ENCODE assay signal across 10 cellular contexts in the genomic region with DNA sequence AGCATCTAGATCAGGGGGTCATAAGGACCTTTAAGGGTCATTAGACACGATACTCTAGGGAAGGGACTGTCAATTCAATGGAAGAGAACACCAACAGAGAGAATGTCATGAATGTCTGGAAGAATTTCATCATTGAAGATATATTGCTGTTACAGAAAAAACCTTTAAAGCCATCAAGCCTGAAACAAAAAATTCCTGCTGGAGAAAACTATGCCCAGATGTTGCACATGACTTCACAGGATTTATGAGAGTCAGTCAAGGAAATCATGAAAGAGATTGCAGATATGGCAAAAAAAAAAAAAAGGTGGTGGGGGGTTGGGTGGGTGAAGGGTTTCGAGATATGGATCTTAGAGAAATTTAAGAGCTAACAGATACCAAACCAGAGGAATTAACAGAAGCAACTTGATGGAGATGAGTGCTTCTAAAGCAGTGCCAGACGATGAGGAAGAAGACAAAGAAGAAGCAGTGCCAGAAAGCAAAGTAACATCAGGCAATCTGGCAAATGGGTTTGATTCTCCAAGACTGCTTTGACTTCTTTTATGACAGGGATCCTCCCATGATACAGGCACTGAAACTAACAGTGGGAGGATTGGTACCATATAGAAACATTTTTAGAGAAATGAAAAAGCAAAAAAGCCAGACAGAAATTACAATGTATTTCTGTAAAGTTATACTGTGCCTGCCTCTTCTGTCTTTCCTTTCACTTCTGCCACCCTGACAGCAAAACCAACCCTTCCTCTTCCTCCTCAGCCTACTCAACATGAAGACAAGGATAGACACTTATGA. TPM values are rescaled to one million over a fixed set of nuclear protein-coding genes. Genes with fewer than 3 reads are reported as not detected.
DNase-seq lines count a peak whose midpoint lies in the region; ATAC-seq and TF ChIP-seq lines count a peak whose summit lies in the region.
"Had no signal": no experiment of that assay in that cellular context is flagged by ENCODE, and none has a peak within 500 bp of the region (broad histone marks: within the 10 kb centered on the region; RNA-seq: fewer than 3 reads in every experiment).

No MANE protein-coding gene starts in this region.

- H3K27me3 ChIP-seq in upper lobe of right lung (no peaks in the 10 kb centered on the region), heart left ventricle (no peaks in the 10 kb centered on the region)

- BruUV-seq in Calu3 (replicated peaks; lab: Mats Ljungman, UMichigan): no TSS peak

- TF ChIP-seq CTCF in upper lobe of right lung (IDR thresholded peaks at IDR 0.05): no peak
- TF ChIP-seq CTCF in Calu3 (IDR thresholded peaks at IDR 0.05; ENCODE audit: unreplicated experiment): no peak
- no peak for TF ChIP-seq CTCF in heart left ventricle (IDR thresholded peaks at IDR 0.05)

- peak; percentile 31 to 75 for ATAC-seq in activated naive CD4-positive, alpha-beta T cell treated with anti-CD3 and anti-CD28 coated beads, Interleukin-2, amount 50 U/mL, for 72 hours
- peak; percentile 50 for ATAC-seq in HG03064 (IDR thresholded peaks at IDR 0.05; ENCODE audit: low read depth, unreplicated experiment)
- peak; percentile 63 for ATAC-seq in upper lobe of right lung
- ATAC-seq in heart left ventricle: no peak

- H3K4me1 Mint-ChIP-seq in activated T-helper 2 cell treated with anti-CD3 and anti-CD28 coated beads, Interferon-gamma antibody, Interleukin-2, Interleukin-4, amounts not matched to agents 10 μg/mL and 5 μg/mL and 100 μg/mL, durations not matched to agents 14 hours and 24 hours and 36 hours (ENCODE audit: low read depth): peaks cover 45% of the 10 kb centered on the region
- peaks cover 55% of the 10 kb centered on the region for H3K4me1 Mint-ChIP-seq in Calu3 (ENCODE audit: low read depth, unreplicated experiment)
- peaks cover 20% of the 10 kb centered on the region for H3K4me1 Mint-ChIP-seq in activated CD4-positive, alpha-beta T cell treated with anti-CD3 and anti-CD28 coated beads, Interleukin-2, amount 10 ng/mL, durations not matched to agents 7 days and 5 days

- H3K27ac ChIP-seq in upper lobe of right lung (no peak overlapping the region), heart left ventricle (peak overlapping the region in 1 of 12 donors; percentile 56)
- H3K27ac ChIP-seq: C4-2B had no signal

- H3K4me3 ChIP-seq in upper lobe of right lung (no peak overlapping the region), heart left ventricle (no peak overlapping the region)

- no peak overlapping the region for H3K4me3 Mint-ChIP-seq in activated T-helper 2 cell treated with anti-CD3 and anti-CD28 coated beads, Interferon-gamma antibody, Interleukin-2, Interleukin-4, amounts not matched to agents 10 μg/mL and 5 μg/mL and 100 μg/mL, durations not matched to agents 14 hours and 24 hours and 36 hours (ENCODE audit: low read depth)
- H3K4me3 Mint-ChIP-seq in Calu3 (ENCODE audit: low read depth, unreplicated experiment): no peak overlapping the region
- H3K4me3 Mint-ChIP-seq in activated CD4-positive, alpha-beta T cell treated with anti-CD3 and anti-CD28 coated beads, Interleukin-2, amount 10 ng/mL, durations not matched to agents 7 days and 5 days: no peak overlapping the region

- no peak for DNase-seq in activated naive CD4-positive, alpha-beta T cell treated with anti-CD3 and anti-CD28 coated beads, Interleukin-2, amount 50 U/mL, for 72 hours (ENCODE audit: low spot score in 2 of 2)
- no peak for DNase-seq in activated naive CD4-positive, alpha-beta T cell treated with Interleukin-2 at 50 U/mL for 16 hours
- DNase-seq in activated T-helper 2 cell treated with anti-CD3 and anti-CD28 coated beads, Interferon-gamma antibody, Interleukin-2, Interleukin-4, amounts not matched to agents 10 μg/mL and 5 μg/mL and 100 μg/mL, durations not matched to agents 14 hours and 24 hours and 36 hours (ENCODE audit: low spot score): no peak
- no peak for DNase-seq in upper lobe of right lung
- DNase-seq in Calu3: no peak
- DNase-seq in heart left ventricle: no peak
- no peak for DNase-seq in activated CD4-positive, alpha-beta T cell treated with anti-CD3 and anti-CD28 coated beads, Interleukin-2, amount 10 ng/mL, durations not matched to agents 7 days and 5 days
- DNase-seq: activated CD4-positive, alpha-beta T cell treated with anti-CD3 and anti-CD28 coated beads, Interleukin-2, amount 50 U/mL, for 4 hours had no signal

- H3K9me3 Mint-ChIP-seq in activated naive CD4-positive, alpha-beta T cell treated with anti-CD3 and anti-CD28 coated beads, Interleukin-2, amount 50 U/mL, for 72 hours: no peaks in the 10 kb centered on the region
- no peaks in the 10 kb centered on the region for H3K9me3 Mint-ChIP-seq in activated T-helper 2 cell treated with anti-CD3 and anti-CD28 coated beads, Interferon-gamma antibody, Interleukin-2, Interleukin-4, amounts not matched to agents 10 μg/mL and 5 μg/mL and 100 μg/mL, durations not matched to agents 14 hours and 24 hours and 36 hours
- H3K9me3 Mint-ChIP-seq in Calu3 (ENCODE audit: low read depth, unreplicated experiment): peaks cover 2% of the 10 kb centered on the region
- no peaks in the 10 kb centered on the region for H3K9me3 Mint-ChIP-seq in activated CD4-positive, alpha-beta T cell treated with anti-CD3 and anti-CD28 coated beads, Interleukin-2, amount 10 ng/mL, durations not matched to agents 7 days and 5 days

- no peaks in the 10 kb centered on the region for H3K9me3 ChIP-seq in upper lobe of right lung
- H3K9me3 ChIP-seq in heart left ventricle: no peaks in the 10 kb centered on the region

- no peak for TF ChIP-seq POLR2A in heart left ventricle (IDR thresholded peaks at IDR 0.05)

- H3K36me3 ChIP-seq in upper lobe of right lung: no peaks in the 10 kb centered on the region
- H3K36me3 ChIP-seq in heart left ventricle: no peaks in the 10 kb centered on the region

- H3K4me1 ChIP-seq in upper lobe of right lung: peaks cover 50% of the 10 kb centered on the region
- peaks cover 5 to 96% (median 83%) of the 10 kb centered on the region in 12 donors for H3K4me1 ChIP-seq in heart left ventricle

- H3K27me3 Mint-ChIP-seq in activated T-helper 2 cell treated with anti-CD3 and anti-CD28 coated beads, Interferon-gamma antibody, Interleukin-2, Interleukin-4, amounts not matched to agents 10 μg/mL and 5 μg/mL and 100 μg/mL, durations not matched to agents 14 hours and 24 hours and 36 hours (ENCODE audit: low read depth): no peaks in the 10 kb centered on the region
- H3K27me3 Mint-ChIP-seq in Calu3 (ENCODE audit: unreplicated experiment): no peaks in the 10 kb centered on the region
- no peaks in the 10 kb centered on the region for H3K27me3 Mint-ChIP-seq in activated CD4-positive, alpha-beta T cell treated with anti-CD3 and anti-CD28 coated beads, Interleukin-2, amount 10 ng/mL, durations not matched to agents 7 days and 5 days

- intact Hi-C loops in activated T-helper 2 cell treated with anti-CD3 and anti-CD28 coated beads, Interferon-gamma antibody, Interleukin-2, Interleukin-4, amounts not matched to agents 10 μg/mL and 5 μg/mL and 100 μg/mL, durations not matched to agents 14 hours and 24 hours and 36 hours (cut with micrococcal nuclease): loop anchor here (1.0 to 2.0 kb wide), 2 partner anchors 30 to 104 kb away; no protein-coding TSS in a partner anchor
- intact Hi-C loops in upper lobe of right lung (cut with DNase I) (no loop called here), Calu3 (cut with micrococcal nuclease; ENCODE audit: unreplicated experiment) (no loop called here), heart left ventricle (cut with DNase I) (no loop called here)

- POLR2A ChIA-PET in activated CD4-positive, alpha-beta T cell treated with anti-CD3 and anti-CD28 coated beads, Interleukin-2, amount 10 ng/mL, durations not matched to agents 7 days and 5 days (lab: Charles Lee): no interaction called here

- WGBS in heart left ventricle, 4 donors: 53 to 64% (median 60%) methylated on average over 3 of the region's 3 CpGs

- H3K36me3 Mint-ChIP-seq in activated naive CD4-positive, alpha-beta T cell treated with anti-CD3 and anti-CD28 coated beads, Interleukin-2, amount 50 U/mL, for 72 hours: peaks cover 0 to 8% of the 10 kb centered on the region in 2 donors
- H3K36me3 Mint-ChIP-seq in activated T-helper 2 cell treated with anti-CD3 and anti-CD28 coated beads, Interferon-gamma antibody, Interleukin-2, Interleukin-4, amounts not matched to agents 10 μg/mL and 5 μg/mL and 100 μg/mL, durations not matched to agents 14 hours and 24 hours and 36 hours (ENCODE audit: low read depth): no peaks in the 10 kb centered on the region
- H3K36me3 Mint-ChIP-seq in Calu3 (ENCODE audit: insufficient read depth, unreplicated experiment): no peaks in the 10 kb centered on the region
- H3K36me3 Mint-ChIP-seq in activated CD4-positive, alpha-beta T cell treated with anti-CD3 and anti-CD28 coated beads, Interleukin-2, amount 10 ng/mL, durations not matched to agents 7 days and 5 days (ENCODE audit: low read depth): no peaks in the 10 kb centered on the region

- H3K27ac Mint-ChIP-seq in activated naive CD4-positive, alpha-beta T cell treated with anti-CD3 and anti-CD28 coated beads, Interleukin-2, amount 50 U/mL, for 72 hours: no peak overlapping the region
- peak overlapping the region; percentile 49 for H3K27ac Mint-ChIP-seq in activated T-helper 2 cell treated with anti-CD3 and anti-CD28 coated beads, Interferon-gamma antibody, Interleukin-2, Interleukin-4, amounts not matched to agents 10 μg/mL and 5 μg/mL and 100 μg/mL, durations not matched to agents 14 hours and 24 hours and 36 hours
- H3K27ac Mint-ChIP-seq in Calu3 (ENCODE audit: unreplicated experiment): no peak overlapping the region
- H3K27ac Mint-ChIP-seq in activated CD4-positive, alpha-beta T cell treated with anti-CD3 and anti-CD28 coated beads, Interleukin-2, amount 10 ng/mL, durations not matched to agents 7 days and 5 days: no peak overlapping the region

- CTCF ChIA-PET in Calu3 (lab: Charles Lee): no interaction called here
- CTCF ChIA-PET in activated CD4-positive, alpha-beta T cell treated with anti-CD3 and anti-CD28 coated beads, Interleukin-2, amount 10 ng/mL, durations not matched to agents 7 days and 5 days (lab: Charles Lee): no interaction called here

RNA-seq across cellular contexts. Expression of a gene that starts 28.5 kb away (rescaled TPM):
- 10 to 100 TPM; 16.1 to 17.7 TPM for total RNA-seq in activated naive CD4-positive, alpha-beta T cell treated with anti-CD3 and anti-CD28 coated beads, Interleukin-2, amount 50 U/mL, for 72 hours
- 19.3 and 22.7 TPM in 2 replicates for total RNA-seq in activated T-helper 2 cell treated with anti-CD3 and anti-CD28 coated beads, Interferon-gamma antibody, Interleukin-2, Interleukin-4, amounts not matched to agents 10 μg/mL and 5 μg/mL and 100 μg/mL, durations not matched to agents 14 hours and 24 hours and 36 hours
- total RNA-seq in upper lobe of right lung: 55.5 TPM
- 30.7 and 40.4 TPM in 2 replicates for total RNA-seq in Calu3 (2022)
- 10 to 100 TPM; 26.2 to 45.4 (median 33.7) TPM for total RNA-seq in heart left ventricle
- 10 to 100 TPM; 14.5 to 20.3 TPM for polyA plus RNA-seq in heart left ventricle
- 1 to 10 TPM; 8.1 to 8.7 TPM for total RNA-seq in activated CD4-positive, alpha-beta T cell treated with anti-CD3 and anti-CD28 coated beads, Interleukin-2, amount 10 ng/mL, durations not matched to agents 7 days and 5 days

Comparison
In these comparisons a context has a peak if more than half of its experiments do, and no peak if none do; other contexts are left out.
1. ATAC-seq: peak in activated naive CD4-positive, alpha-beta T cell treated with anti-CD3 and anti-CD28 coated beads, Interleukin-2, amount 50 U/mL, for 72 hours (2 of 2), HG03064 (single experiment) and upper lobe of right lung (single experiment); none in heart left ventricle (0 of 4).